In the genomic region with DNA sequence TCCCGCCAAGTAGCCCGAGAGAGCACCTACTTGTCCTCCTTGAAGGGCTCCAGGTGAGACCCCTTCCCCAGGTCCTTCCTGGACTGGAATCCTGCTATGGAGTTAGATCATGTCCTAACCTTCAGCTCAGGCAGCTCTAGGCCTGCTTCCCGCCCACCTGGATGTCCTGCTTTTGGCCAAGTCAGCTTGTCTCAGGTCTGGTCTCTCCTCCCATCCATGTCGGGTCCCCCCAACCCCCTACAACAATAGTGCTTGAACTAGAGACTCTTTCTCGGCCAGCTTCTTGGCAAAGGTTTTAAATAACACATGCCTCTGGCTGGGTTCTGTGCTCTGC, we compare ENCODE assay signal across 11 cellular contexts. TPM values are rescaled to one million over a fixed set of nuclear protein-coding genes. Genes with fewer than 3 reads are reported as not detected.
DNase-seq lines count a peak whose midpoint lies in the region; ATAC-seq, FAIRE-seq and TF ChIP-seq lines count a peak whose summit lies in the region.
"Had no signal": no experiment of that assay in that cellular context is flagged by ENCODE, and none has a peak within 500 bp of the region (broad histone marks: within the 10 kb centered on the region; RNA-seq: fewer than 3 reads in every experiment).

No MANE protein-coding gene starts in this region.

- no peak for TF ChIP-seq EP300 in K562 (IDR thresholded peaks at IDR 0.05; ENCODE audit: low read length)
- no peak for TF ChIP-seq EP300 in tibial nerve (IDR thresholded peaks at IDR 0.05)

- peaks cover 38% of the 10 kb centered on the region for H3K79me2 ChIP-seq in K562 (ENCODE audit: control insufficient read depth, insufficient read depth, low read length)

- peak overlapping the region; percentile 96 for H3K27ac Mint-ChIP-seq in activated naive CD4-positive, alpha-beta T cell treated with anti-CD3 and anti-CD28 coated beads for 36 hours
- peak overlapping the region; percentile 89 for H3K27ac Mint-ChIP-seq in mesothelial cell of epicardium

- H3K9me3 ChIP-seq in K562 (replicated peaks; ENCODE audit: control insufficient read depth, insufficient read depth, low read depth, low read length) (no peaks in the 10 kb centered on the region), tibial nerve (no peaks in the 10 kb centered on the region)

- no peak for ATAC-seq in K562

- DNase-seq in activated naive CD4-positive, alpha-beta T cell treated with anti-CD3 and anti-CD28 coated beads for 36 hours: no peak
- no peak for DNase-seq in activated naive CD4-positive, alpha-beta T cell treated with Interleukin-2 at 50 U/mL for 16 hours
- DNase-seq in K562 (ENCODE audit: extremely low read depth in 1 of 4, low spot score in 3 of 4): no peak
- DNase-seq in mesothelial cell of epicardium (ENCODE audit: low spot score in 2 of 2, unreplicated experiment in 2 of 2): no peak
- DNase-seq in tibial nerve (ENCODE audit: low spot score in 2 of 2): no peak
- DNase-seq in DMS 273 treated with DMSO at 0.1 percent for 48 hours (lab: John Stamatoyannopoulos, UW): no peak
- DNase-seq in NCI-H2171 treated with DMSO at 0.1 percent for 48 hours (lab: John Stamatoyannopoulos, UW): no peak
- no peak for DNase-seq in NAMALWA (ENCODE audit: low spot score)
- DNase-seq: foreskin melanocyte, NCI-H226, SW 1271 had no signal

- CTCF ChIA-PET in activated naive CD4-positive, alpha-beta T cell treated with anti-CD3 and anti-CD28 coated beads for 36 hours (lab: Charles Lee): interaction anchor here (0.6 to 16.9 kb wide), 20 partner anchors 10 to 458 kb away, joined by 3 to 292 read pairs (median 4); a partner anchor contains a TSS
- CTCF ChIA-PET in K562 (lab: Yijun Ruan, JAX; ENCODE audit: low intra/inter-chr PET ratio): interaction anchor here (3.0 kb wide), 1 partner anchor 23 kb away, joined by 27 read pairs; no protein-coding TSS in a partner anchor

- H2AFZ ChIP-seq in K562 (ENCODE audit: low read depth, low read length): no peak overlapping the region

- TF ChIP-seq CTCF in K562 (IDR thresholded peaks at IDR 0.05 in 2 of 3, conservative IDR thresholded peaks at IDR 0.05 in 1 of 3; ENCODE audit: insufficient read depth in 2 of 3, low read depth in 1 of 3, low read length in 3 of 3) (no peak), mesothelial cell of epicardium (IDR thresholded peaks at IDR 0.05; ENCODE audit: unreplicated experiment) (no peak), tibial nerve (IDR thresholded peaks at IDR 0.05) (no peak)

- POLR2A ChIA-PET in K562 (lab: Yijun Ruan, JAX): interaction anchor here (0.6 to 6.0 kb wide), 7 partner anchors 9 to 134 kb away, joined by 3 to 44 read pairs (median 4); a partner anchor contains a TSS

- H3K27me3 Mint-ChIP-seq in activated naive CD4-positive, alpha-beta T cell treated with anti-CD3 and anti-CD28 coated beads for 36 hours (ENCODE audit: low read depth): no peaks in the 10 kb centered on the region
- H3K27me3 Mint-ChIP-seq in mesothelial cell of epicardium (ENCODE audit: low read depth): no peaks in the 10 kb centered on the region

- H3K36me3 ChIP-seq in K562 (ENCODE audit: control insufficient read depth, insufficient read depth, low read length): peaks cover 66% of the 10 kb centered on the region
- H3K36me3 ChIP-seq in tibial nerve: peaks cover 0 to 62% (median 8%) of the 10 kb centered on the region in 3 donors

- H3K9ac ChIP-seq in K562 (ENCODE audit: insufficient read depth in 1 of 2, low read depth in 2 of 2, low read length in 2 of 2): peak overlapping the region in 1 of 2 experiments; percentile 37; a peak in 1 of 4 replicates

- H3K4me2 ChIP-seq in K562 (ENCODE audit: insufficient read depth, low read length): no peak overlapping the region; the same call in 1 of the 2 replicates

- no peak for TF ChIP-seq POLR2A in K562 (conservative IDR thresholded peaks at IDR 0.05)
- TF ChIP-seq POLR2A in tibial nerve (IDR thresholded peaks at IDR 0.05): no peak

- no TSS peak for BruUV-seq in K562 (replicated peaks; lab: Mats Ljungman, UMichigan)

- 98% methylated on average over 4 of the region's 5 CpGs for WGBS in K562 (ENCODE audit: insufficient coverage, low coverage, missing lambda C conversion rate)
- 53 to 64% methylated on average over 5 of the region's 5 CpGs for WGBS in tibial nerve, 2 donors

- in situ Hi-C loops in K562 (cut with MboI): no loop called here

- H3K4me1 ChIP-seq in K562 (replicated peaks in 1 of 2; ENCODE audit: control insufficient read depth in 2 of 2, insufficient read depth in 2 of 2, low read length in 2 of 2) (peaks cover 37 to 73% of the 10 kb centered on the region in 2 experiments), tibial nerve (peaks cover 3 to 66% (median 47%) of the 10 kb centered on the region in 4 donors)

- H3K36me3 Mint-ChIP-seq in activated naive CD4-positive, alpha-beta T cell treated with anti-CD3 and anti-CD28 coated beads for 36 hours (ENCODE audit: low read depth): peaks cover 48% of the 10 kb centered on the region
- peaks cover 21% of the 10 kb centered on the region for H3K36me3 Mint-ChIP-seq in mesothelial cell of epicardium

- no peaks in the 10 kb centered on the region for H3K9me3 Mint-ChIP-seq in activated naive CD4-positive, alpha-beta T cell treated with anti-CD3 and anti-CD28 coated beads for 36 hours
- no peaks in the 10 kb centered on the region for H3K9me3 Mint-ChIP-seq in mesothelial cell of epicardium

- peaks cover 60% of the 10 kb centered on the region for H3K4me1 Mint-ChIP-seq in activated naive CD4-positive, alpha-beta T cell treated with anti-CD3 and anti-CD28 coated beads for 36 hours (ENCODE audit: low read depth)
- peaks cover 65% of the 10 kb centered on the region for H3K4me1 Mint-ChIP-seq in mesothelial cell of epicardium

- no peaks in the 10 kb centered on the region; a peak in 1 of 5 replicates for H3K27me3 ChIP-seq in K562 (ENCODE audit: control insufficient read depth in 2 of 2, insufficient read depth in 2 of 2, low read length in 2 of 2)
- H3K27me3 ChIP-seq in tibial nerve: no peaks in the 10 kb centered on the region

- intact Hi-C loops in activated naive CD4-positive, alpha-beta T cell treated with anti-CD3 and anti-CD28 coated beads for 36 hours (cut with micrococcal nuclease): no loop called here
- intact Hi-C loops in K562 (cut with micrococcal nuclease): no loop called here

- peaks cover 5% of the 10 kb centered on the region for H4K20me1 ChIP-seq in K562 (replicated peaks; ENCODE audit: control insufficient read depth, insufficient read depth, low read length)

- FAIRE-seq in K562 (lab: Jason Lieb, UNC): no peak

- TF ChIP-seq RAD21 in K562 (CRISPR knock-in tag; conservative IDR thresholded peaks at IDR 0.05 in 1 of 2, IDR thresholded peaks at IDR 0.05 in 1 of 2): no peak

- H3K9me1 ChIP-seq in K562 (ENCODE audit: control insufficient read depth, insufficient read depth, low read length): no peaks in the 10 kb centered on the region

- no peak overlapping the region for H3K4me3 Mint-ChIP-seq in activated naive CD4-positive, alpha-beta T cell treated with anti-CD3 and anti-CD28 coated beads for 36 hours
- peak overlapping the region; percentile 41 for H3K4me3 Mint-ChIP-seq in mesothelial cell of epicardium

- H3K27ac ChIP-seq in K562 (ENCODE audit: extremely low read depth, low read depth, low read length) (no peak overlapping the region; the same call in 2 of the 3 replicates), tibial nerve (peak overlapping the region; percentile 76 to 99 (median 90))

- H3K4me3 ChIP-seq in K562: no peak overlapping the region
- peak overlapping the region in 1 of 4 donors; percentile 82 for H3K4me3 ChIP-seq in tibial nerve

RNA-seq across cellular contexts. Expression of a gene that starts 3.6 kb away (rescaled TPM):
- 10 to 100 TPM; 18.4 to 19.1 TPM for total RNA-seq in activated naive CD4-positive, alpha-beta T cell treated with anti-CD3 and anti-CD28 coated beads for 36 hours
- 43.5 and 96.8 TPM in 2 replicates for total RNA-seq in K562 (2011; cell fraction: chromatin; rRNA removed; ENCODE audit: low replicate concordance)
- total RNA-seq in K562 (2011; cell fraction: nucleolus; rRNA removed): 51.2 and 57.5 TPM in 2 replicates
- total RNA-seq in K562 (2011; cell fraction: nucleoplasm; rRNA removed): 40.4 and 43.3 TPM in 2 replicates
- total RNA-seq in K562 (2014; rRNA removed) (32.0 and 32.8 TPM in 2 replicates), K562 (2014; rRNA removed; fragmentation: Illumina TruSeq; extraction: Trizol) (11.8 and 14.2 TPM in 2 replicates), K562 (2015; rRNA removed; fragmentation: Illumina TruSeq; extraction: Trizol) (16.9 and 18.8 TPM in 2 replicates), K562 (2021) (23.4 and 36.0 TPM in 2 replicates), mesothelial cell of epicardium (52.7 to 53.7 TPM (median 52.9 TPM) in 3 replicates), tibial nerve (10 to 100 TPM; 29.3 to 42.2 (median 38.6) TPM)
- polyA plus RNA-seq in K562 (2011; rRNA removed) (25.8 and 30.9 TPM in 2 replicates), K562 (2014; fragmentation: Illumina TruSeq; extraction: Trizol) (20.4 and 30.2 TPM in 2 replicates), K562 (2014; fragmentation: Nextera tagmentation; extraction: Ambion mirVana) (under 1 TPM; 0.45 to 0.52 TPM), K562 (2014; rRNA removed) (30.4 and 40.9 TPM in 2 replicates)
- polyA plus RNA-seq in K562 (2011; cell fraction: cytosol; rRNA removed): 26.8 and 51.9 TPM in 2 replicates
- polyA plus RNA-seq in K562 (2011; cell fraction: nucleus; rRNA removed): 53.7 and 85.9 TPM in 2 replicates
- polyA plus RNA-seq in K562 (2012): 23.3 and 27.5 TPM in 2 replicates
- polyA minus RNA-seq in K562 (2011; rRNA and poly(A)+ RNA removed): 13.8 and 22.0 TPM in 2 replicates
- 16.5 and 18.6 TPM in 2 replicates for polyA minus RNA-seq in K562 (2011; cell fraction: cytosol; rRNA and poly(A)+ RNA removed)
- 14.9 and 18.6 TPM in 2 replicates for polyA minus RNA-seq in K562 (2011; cell fraction: nucleus; rRNA and poly(A)+ RNA removed)

RNA-seq across cellular contexts. Expression of a gene that starts 13.9 kb away (rescaled TPM):
- total RNA-seq in activated naive CD4-positive, alpha-beta T cell treated with anti-CD3 and anti-CD28 coated beads for 36 hours: 10 to 100 TPM; 71.3 to 72.2 TPM
- 49.5 and 114 TPM in 2 replicates for total RNA-seq in K562 (2011; cell fraction: chromatin; rRNA removed; ENCODE audit: low replicate concordance)
- 43.7 and 48.6 TPM in 2 replicates for total RNA-seq in K562 (2011; cell fraction: nucleolus; rRNA removed)
- total RNA-seq in K562 (2011; cell fraction: nucleoplasm; rRNA removed): 111 and 176 TPM in 2 replicates
- total RNA-seq in K562 (2014; rRNA removed): 28.5 and 31.3 TPM in 2 replicates
- total RNA-seq in K562 (2014; rRNA removed; fragmentation: Illumina TruSeq; extraction: Trizol): 44.5 and 51.5 TPM in 2 replicates
- 37.7 and 40.9 TPM in 2 replicates for total RNA-seq in K562 (2015; rRNA removed; fragmentation: Illumina TruSeq; extraction: Trizol)
- 57.0 and 59.0 TPM in 2 replicates for total RNA-seq in K562 (2021)
- 69.7 and 82.2 TPM in 2 replicates for polyA plus RNA-seq in K562 (2011; rRNA removed)
- polyA plus RNA-seq in K562 (2011; cell fraction: cytosol; rRNA removed): 21.7 and 47.5 TPM in 2 replicates
- polyA plus RNA-seq in K562 (2011; cell fraction: nucleus; rRNA removed): 80.6 and 125 TPM in 2 replicates
- 29.7 and 36.7 TPM in 2 replicates for polyA plus RNA-seq in K562 (2012)
- polyA plus RNA-seq in K562 (2014; fragmentation: Illumina TruSeq; extraction: Trizol): 45.7 and 51.5 TPM in 2 replicates
- 10 to 100 TPM in 1 of 2 experiments, 1 to 10 TPM in 1; 9.5 to 15.6 TPM for polyA plus RNA-seq in K562 (2014; fragmentation: Nextera tagmentation; extraction: Ambion mirVana)
- 41.2 and 41.3 TPM in 2 replicates for polyA plus RNA-seq in K562 (2014; rRNA removed)
- polyA minus RNA-seq in K562 (2011; rRNA and poly(A)+ RNA removed): 69.8 and 75.3 TPM in 2 replicates
- 21.9 and 24.2 TPM in 2 replicates for polyA minus RNA-seq in K562 (2011; cell fraction: cytosol; rRNA and poly(A)+ RNA removed)
- polyA minus RNA-seq in K562 (2011; cell fraction: nucleus; rRNA and poly(A)+ RNA removed): 20.1 and 35.0 TPM in 2 replicates
- total RNA-seq in mesothelial cell of epicardium: 19.7 to 23.2 TPM (median 21.8 TPM) in 3 replicates
- total RNA-seq in tibial nerve: 10 to 100 TPM in 1 of 4 donors, 1 to 10 TPM in 3; 4.8 to 10.2 (median 6.6) TPM

RNA-seq across cellular contexts. Expression of a gene that starts 18.7 kb away (rescaled TPM):
- 100 to 1,000 TPM; 188 to 193 TPM for total RNA-seq in activated naive CD4-positive, alpha-beta T cell treated with anti-CD3 and anti-CD28 coated beads for 36 hours
- 105 and 231 TPM in 2 replicates for total RNA-seq in K562 (2011; cell fraction: chromatin; rRNA removed; ENCODE audit: low replicate concordance)
- 112 and 138 TPM in 2 replicates for total RNA-seq in K562 (2011; cell fraction: nucleolus; rRNA removed)
- 110 and 156 TPM in 2 replicates for total RNA-seq in K562 (2011; cell fraction: nucleoplasm; rRNA removed)
- total RNA-seq in K562 (2014; rRNA removed) (20.8 and 28.2 TPM in 2 replicates), K562 (2014; rRNA removed; fragmentation: Illumina TruSeq; extraction: Trizol) (17.1 and 18.6 TPM in 2 replicates), K562 (2015; rRNA removed; fragmentation: Illumina TruSeq; extraction: Trizol) (24.9 and 26.5 TPM in 2 replicates), K562 (2021) (32.7 and 38.4 TPM in 2 replicates), mesothelial cell of epicardium (151 to 167 TPM (median 160 TPM) in 3 replicates), tibial nerve (100 to 1,000 TPM; 140 to 247 (median 183) TPM)
- polyA plus RNA-seq in K562 (2011; rRNA removed) (40.1 and 60.0 TPM in 2 replicates), K562 (2014; fragmentation: Illumina TruSeq; extraction: Trizol) (48.2 and 49.5 TPM in 2 replicates), K562 (2014; fragmentation: Nextera tagmentation; extraction: Ambion mirVana) (1 to 10 TPM; 2.4 to 4.3 TPM), K562 (2014; rRNA removed) (37.9 and 38.4 TPM in 2 replicates)
- 48.3 and 61.6 TPM in 2 replicates for polyA plus RNA-seq in K562 (2011; cell fraction: cytosol; rRNA removed)
- polyA plus RNA-seq in K562 (2011; cell fraction: nucleus; rRNA removed): 178 and 185 TPM in 2 replicates
- polyA plus RNA-seq in K562 (2012): 44.3 and 71.7 TPM in 2 replicates
- 25.6 and 31.5 TPM in 2 replicates for polyA minus RNA-seq in K562 (2011; rRNA and poly(A)+ RNA removed)
- 18.7 and 19.9 TPM in 2 replicates for polyA minus RNA-seq in K562 (2011; cell fraction: cytosol; rRNA and poly(A)+ RNA removed)
- polyA minus RNA-seq in K562 (2011; cell fraction: nucleus; rRNA and poly(A)+ RNA removed): 30.0 and 42.1 TPM in 2 replicates

RNA-seq across cellular contexts. Expression of a gene that starts 35.8 kb away (rescaled TPM):
- total RNA-seq in activated naive CD4-positive, alpha-beta T cell treated with anti-CD3 and anti-CD28 coated beads for 36 hours: 1 to 10 TPM; 1.0 to 1.5 TPM
- total RNA-seq in K562 (2011; cell fraction: chromatin; rRNA removed; ENCODE audit: low replicate concordance): 2.3 and 6.7 TPM in 2 replicates
- total RNA-seq in K562 (2011; cell fraction: nucleolus; rRNA removed): 1.8 and 3.5 TPM in 2 replicates
- total RNA-seq in K562 (2011; cell fraction: nucleoplasm; rRNA removed): 2.2 and 5.4 TPM in 2 replicates
- total RNA-seq in K562 (2014; rRNA removed) (0.18 and 0.29 TPM in 2 replicates), K562 (2014; rRNA removed; fragmentation: Illumina TruSeq; extraction: Trizol) (0.03 and 0.04 TPM in 2 replicates), K562 (2015; rRNA removed; fragmentation: Illumina TruSeq; extraction: Trizol) (0.11 and 0.36 TPM in 2 replicates), K562 (2021) (0.64 and 1.1 TPM in 2 replicates), mesothelial cell of epicardium (229 to 253 TPM (median 243 TPM) in 3 replicates), tibial nerve (100 to 1,000 TPM; 410 to 653 (median 527) TPM)
- polyA plus RNA-seq in K562 (2011; rRNA removed) (0.28 and 0.45 TPM in 2 replicates), K562 (2014; fragmentation: Illumina TruSeq; extraction: Trizol) (0.13 and 0.15 TPM in 2 replicates), K562 (2014; fragmentation: Nextera tagmentation; extraction: Ambion mirVana) (not detected), K562 (2014; rRNA removed) (0.19 and 0.45 TPM in 2 replicates)
- polyA plus RNA-seq in K562 (2011; cell fraction: cytosol; rRNA removed): 0.27 and 0.66 TPM in 2 replicates
- polyA plus RNA-seq in K562 (2011; cell fraction: nucleus; rRNA removed): 1.5 and 1.9 TPM in 2 replicates
- 0.33 and 1.8 TPM in 2 replicates for polyA plus RNA-seq in K562 (2012)
- polyA minus RNA-seq in K562 (2011; rRNA and poly(A)+ RNA removed): 1.9 and 2.0 TPM in 2 replicates
- polyA minus RNA-seq in K562 (2011; cell fraction: cytosol; rRNA and poly(A)+ RNA removed): 2.4 and 4.2 TPM in 2 replicates
- polyA minus RNA-seq in K562 (2011; cell fraction: nucleus; rRNA and poly(A)+ RNA removed): 0.40 and 2.8 TPM in 2 replicates

RNA-seq across cellular contexts. Expression of a gene that starts 42.6 kb away (rescaled TPM):
- total RNA-seq in activated naive CD4-positive, alpha-beta T cell treated with anti-CD3 and anti-CD28 coated beads for 36 hours: 1 to 10 TPM; 1.4 to 1.5 TPM
- total RNA-seq in K562 (2011; cell fraction: chromatin; rRNA removed; ENCODE audit: low replicate concordance): 0.35 and 1.0 TPM in 2 replicates
- total RNA-seq in K562 (2011; cell fraction: nucleolus; rRNA removed): 0.79 and 1.5 TPM in 2 replicates
- 0.51 and 0.99 TPM in 2 replicates for total RNA-seq in K562 (2011; cell fraction: nucleoplasm; rRNA removed)
- total RNA-seq in K562 (2014; rRNA removed) (0.08 and 0.09 TPM in 2 replicates), K562 (2014; rRNA removed; fragmentation: Illumina TruSeq; extraction: Trizol) (0.06 and 0.29 TPM in 2 replicates), K562 (2015; rRNA removed; fragmentation: Illumina TruSeq; extraction: Trizol) (0.08 and 0.14 TPM in 2 replicates), K562 (2021) (0.18 and 0.29 TPM in 2 replicates), mesothelial cell of epicardium (0.22 to 0.59 TPM (median 0.27 TPM) in 3 replicates), tibial nerve (under 1 TPM in 2 of 4 donors, not detected in 2; 0.30 to 0.59 TPM)
- polyA plus RNA-seq in K562 (2011; rRNA removed) (0.14 and 0.18 TPM in 2 replicates), K562 (2014; fragmentation: Illumina TruSeq; extraction: Trizol) (0.03 and 0.54 TPM in 2 replicates), K562 (2014; fragmentation: Nextera tagmentation; extraction: Ambion mirVana) (not detected), K562 (2014; rRNA removed) (0.08 and 0.20 TPM in 2 replicates)
- 0.03 TPM in 1 of 2 replicates, not detected in the other for polyA plus RNA-seq in K562 (2011; cell fraction: cytosol; rRNA removed)
- 0.23 and 0.91 TPM in 2 replicates for polyA plus RNA-seq in K562 (2011; cell fraction: nucleus; rRNA removed)
- polyA plus RNA-seq in K562 (2012): 0.08 and 0.11 TPM in 2 replicates
- polyA minus RNA-seq in K562 (2011; rRNA and poly(A)+ RNA removed): 0.06 TPM in 1 of 2 replicates, not detected in the other
- not detected in 2 replicates for polyA minus RNA-seq in K562 (2011; cell fraction: cytosol; rRNA and poly(A)+ RNA removed)
- 0.13 and 1.1 TPM in 2 replicates for polyA minus RNA-seq in K562 (2011; cell fraction: nucleus; rRNA and poly(A)+ RNA removed)
